8 cellular contexts compared by ENCODE assay signal in genomic region chr3:101695779-101696372, GRCh38. TPM values are rescaled to one million over a fixed set of nuclear protein-coding genes. Genes with fewer than 3 reads are reported as not detected.
A peak's percentile ranks its signal among the peaks of the same experiment; 100 is the strongest.
DNase-seq lines count a peak whose midpoint lies in the region; ATAC-seq lines count a peak whose summit lies in the region.

No MANE protein-coding gene starts in this region.

- no peak overlapping the region for H3K4me3 ChIP-seq in CD4-positive, alpha-beta memory T cell (ENCODE audit: low read length in 2 of 2)

- H3K36me3 ChIP-seq in CD4-positive, alpha-beta memory T cell (ENCODE audit: insufficient read depth, low read length) = no peaks in the 10 kb centered on the region

- H3K27me3 Mint-ChIP-seq in CD4-positive, alpha-beta memory T cell = no peaks in the 10 kb centered on the region
- no peaks in the 10 kb centered on the region for H3K27me3 Mint-ChIP-seq in naive B cell
- H3K27me3 Mint-ChIP-seq in activated CD4-positive, alpha-beta memory T cell treated with anti-CD3 and anti-CD28 coated beads, Interleukin-2, amount 10 ng/mL, durations not matched to agents 7 days and 5 days = no peaks in the 10 kb centered on the region

- intact Hi-C loops in CD4-positive, alpha-beta memory T cell (cut with micrococcal nuclease) = loop anchor here (1.0 to 2.0 kb wide), 5 partner anchors 29 to 841 kb away; partner anchors contain the start of genes CEP97 and NXPE3

- ATAC-seq in naive B cell (ENCODE audit: low read depth in 2 of 2) (peak in 1 of 2 donors; percentile 44), GM18511 (IDR thresholded peaks at IDR 0.05; ENCODE audit: unreplicated experiment) (no peak), HG02642 (IDR thresholded peaks at IDR 0.05; ENCODE audit: poor library complexity, unreplicated experiment) (no peak)
- ATAC-seq in activated CD4-positive, CD25-positive, alpha-beta regulatory T cell treated with anti-CD3 and anti-CD28 coated beads, Interleukin-2, amount 50 U/mL, for 24 hours = no peak

- CTCF ChIA-PET in CD4-positive, alpha-beta memory T cell (lab: Charles Lee; ENCODE audit: partially characterized antibody) = interaction anchor here (0.7 to 1.2 kb wide), 6 partner anchors 15 to 529 kb away, joined by 3 to 9 read pairs (median 5); partner anchors contain the start of gene NXPE3
- CTCF ChIA-PET in activated CD4-positive, alpha-beta memory T cell treated with anti-CD3 and anti-CD28 coated beads, Interleukin-2, amount 10 ng/mL, durations not matched to agents 7 days and 5 days (lab: Charles Lee) = interaction anchor here (0.7 to 1.7 kb wide), 5 partner anchors 10 to 526 kb away, joined by 3 to 5 read pairs (median 4); partner anchors contain the start of genes CEP97 and RPL24

- H3K9me3 Mint-ChIP-seq in CD4-positive, alpha-beta memory T cell = no peaks in the 10 kb centered on the region
- H3K9me3 Mint-ChIP-seq in naive B cell = no peaks in the 10 kb centered on the region
- H3K9me3 Mint-ChIP-seq in activated CD4-positive, alpha-beta memory T cell treated with anti-CD3 and anti-CD28 coated beads, Interleukin-2, amount 10 ng/mL, durations not matched to agents 7 days and 5 days = no peaks in the 10 kb centered on the region

- peak; percentile 51 to 67 (median 58) for DNase-seq in CD4-positive, alpha-beta memory T cell
- DNase-seq in KBM-7 = peak; percentile 67
- peak; percentile 21 for DNase-seq in cerebellum (ENCODE audit: low spot score)
- peak; percentile 51 for DNase-seq in naive B cell
- no peak for DNase-seq in activated CD4-positive, alpha-beta memory T cell treated with anti-CD3 and anti-CD28 coated beads, Interleukin-2, amount 10 ng/mL, durations not matched to agents 7 days and 5 days

- H3K36me3 Mint-ChIP-seq in CD4-positive, alpha-beta memory T cell = no peaks in the 10 kb centered on the region
- no peaks in the 10 kb centered on the region for H3K36me3 Mint-ChIP-seq in naive B cell
- H3K36me3 Mint-ChIP-seq in activated CD4-positive, alpha-beta memory T cell treated with anti-CD3 and anti-CD28 coated beads, Interleukin-2, amount 10 ng/mL, durations not matched to agents 7 days and 5 days (ENCODE audit: low read depth) = no peaks in the 10 kb centered on the region

- POLR2A ChIA-PET in CD4-positive, alpha-beta memory T cell (lab: Charles Lee; ENCODE audit: partially characterized antibody) = interaction anchor here (1.6 kb wide), 1 partner anchor 19 kb away, joined by 3 read pairs; the partner anchor contains the start of gene ZBTB11
- POLR2A ChIA-PET in activated CD4-positive, alpha-beta memory T cell treated with anti-CD3 and anti-CD28 coated beads, Interleukin-2, amount 10 ng/mL, durations not matched to agents 7 days and 5 days (lab: Charles Lee) = no interaction called here

- no peak overlapping the region for H3K27ac ChIP-seq in CD4-positive, alpha-beta memory T cell (ENCODE audit: low read depth, low read length)

- peaks cover 0 to 2% (median 1%) of the 10 kb centered on the region in 4 donors for H3K4me1 Mint-ChIP-seq in CD4-positive, alpha-beta memory T cell
- peaks cover 2 to 10% (median 7%) of the 10 kb centered on the region in 3 donors for H3K4me1 Mint-ChIP-seq in naive B cell
- H3K4me1 Mint-ChIP-seq in activated CD4-positive, alpha-beta memory T cell treated with anti-CD3 and anti-CD28 coated beads, Interleukin-2, amount 10 ng/mL, durations not matched to agents 7 days and 5 days = peaks cover 3% of the 10 kb centered on the region

- in situ Hi-C loops in KBM-7 (cut with MboI; ENCODE audit: low pct_unique_long_range_greater_than_20kb, low sequenced_read_pairs) = no loop called here

- H3K4me1 ChIP-seq in CD4-positive, alpha-beta memory T cell (ENCODE audit: insufficient read depth, low read length) = peaks cover 3% of the 10 kb centered on the region

- H3K4me3 Mint-ChIP-seq in CD4-positive, alpha-beta memory T cell = no peak overlapping the region
- no peak overlapping the region for H3K4me3 Mint-ChIP-seq in naive B cell
- no peak overlapping the region for H3K4me3 Mint-ChIP-seq in activated CD4-positive, alpha-beta memory T cell treated with anti-CD3 and anti-CD28 coated beads, Interleukin-2, amount 10 ng/mL, durations not matched to agents 7 days and 5 days

- H3K9me3 ChIP-seq in CD4-positive, alpha-beta memory T cell (ENCODE audit: control insufficient read depth in 1 of 2, low read length in 2 of 2) = no peaks in the 10 kb centered on the region

- peak overlapping the region in 2 of 7 donors; percentile 74 to 77 for H3K27ac Mint-ChIP-seq in CD4-positive, alpha-beta memory T cell
- no peak overlapping the region for H3K27ac Mint-ChIP-seq in naive B cell
- no peak overlapping the region for H3K27ac Mint-ChIP-seq in activated CD4-positive, alpha-beta memory T cell treated with anti-CD3 and anti-CD28 coated beads, Interleukin-2, amount 10 ng/mL, durations not matched to agents 7 days and 5 days

- no peaks in the 10 kb centered on the region for H3K27me3 ChIP-seq in CD4-positive, alpha-beta memory T cell (ENCODE audit: insufficient read depth, low read length)

RNA-seq across cellular contexts. Expression of gene RPL24, which starts 9.4 kb away (rescaled TPM):
- 1,000 to 10,000 TPM; 1,310 to 1,368 TPM for total RNA-seq in CD4-positive, alpha-beta memory T cell
- polyA plus RNA-seq in CD4-positive, alpha-beta memory T cell = 1,000 to 10,000 TPM in 1 of 2 donors, 100 to 1,000 TPM in 1; 834 to 1,038 TPM
- 997 TPM for total RNA-seq in cerebellum
- polyA plus RNA-seq in naive B cell (ENCODE audit: low read depth in 6 of 6) = 1,000 to 10,000 TPM in 3 of 6 donors, 100 to 1,000 TPM in 3; 573 to 1,135 (median 1,007) TPM
- 1,000 to 10,000 TPM; 1,033 to 1,040 TPM for total RNA-seq in activated CD4-positive, alpha-beta memory T cell treated with anti-CD3 and anti-CD28 coated beads, Interleukin-2, amount 10 ng/mL, durations not matched to agents 7 days and 5 days

RNA-seq across cellular contexts. Expression of gene ZBTB11, which starts 18.9 kb away (rescaled TPM):
- total RNA-seq in CD4-positive, alpha-beta memory T cell = 10 to 100 TPM; 48.9 to 50.8 TPM
- 10 to 100 TPM in 1 of 2 donors, 1 to 10 TPM in 1; 8.9 to 13.8 TPM for polyA plus RNA-seq in CD4-positive, alpha-beta memory T cell
- total RNA-seq in cerebellum = 42.8 TPM
- 10 to 100 TPM in 3 of 6 donors, 1 to 10 TPM in 3; 6.8 to 14.1 (median 9.7) TPM for polyA plus RNA-seq in naive B cell (ENCODE audit: low read depth in 6 of 6)
- 10 to 100 TPM; 29.3 to 31.9 TPM for total RNA-seq in activated CD4-positive, alpha-beta memory T cell treated with anti-CD3 and anti-CD28 coated beads, Interleukin-2, amount 10 ng/mL, durations not matched to agents 7 days and 5 days

RNA-seq across cellular contexts. Expression of gene CEP97, which starts 28.5 kb away (rescaled TPM):
- total RNA-seq in CD4-positive, alpha-beta memory T cell = 10 to 100 TPM; 14.8 to 16.8 TPM
- 1 to 10 TPM; 3.7 to 5.1 TPM for polyA plus RNA-seq in CD4-positive, alpha-beta memory T cell
- total RNA-seq in cerebellum = 45.5 TPM
- polyA plus RNA-seq in naive B cell (ENCODE audit: low read depth in 6 of 6) = 1 to 10 TPM; 4.1 to 5.8 (median 4.9) TPM
- total RNA-seq in activated CD4-positive, alpha-beta memory T cell treated with anti-CD3 and anti-CD28 coated beads, Interleukin-2, amount 10 ng/mL, durations not matched to agents 7 days and 5 days = 10 to 100 TPM; 22.7 to 25.8 TPM
